Comparison of ENCODE assay signal across 9 cellular contexts in genomic region chr2:105100064-105100840, GRCh38.
DNase-seq lines count a peak whose midpoint lies in the region; ATAC-seq lines count a peak whose summit lies in the region.
"Had no signal": no experiment of that assay in that cellular context is flagged by ENCODE, and none has a peak within 500 bp of the region (broad histone marks: within the 10 kb centered on the region; RNA-seq: fewer than 3 reads in every experiment).

No MANE protein-coding gene starts in this region.

- DNase-seq in NOMO-1 (lab: John Stamatoyannopoulos, UW; ENCODE audit: unreplicated experiment in 2 of 2), result peak; percentile 85 to 95
- DNase-seq in superior temporal gyrus (ENCODE audit: extremely low spot score), result peak; percentile 34
- DNase-seq in activated CD4-positive, alpha-beta T cell treated with anti-CD3 and anti-CD28 coated beads for 4 hours, result no peak
- DNase-seq in stimulated activated naive CD4-positive, alpha-beta T cell treated with Interleukin-2 at 50 U/mL for 16 hours (lab: John Stamatoyannopoulos, UW), result no peak
- DNase-seq in hippocampal formation (lab: John Stamatoyannopoulos, UW), result no peak
- DNase-seq: NCI-H1417, SHP77 treated with DMSO at 0.1 percent for 48 hours had no signal

- ATAC-seq in GM19455 (IDR thresholded peaks at IDR 0.05; ENCODE audit: unreplicated experiment) (peak; percentile 69), HG02938 (IDR thresholded peaks at IDR 0.05; ENCODE audit: unreplicated experiment) (peak; percentile 87)

Comparison
In these comparisons a context has a peak if more than half of its experiments do, and no peak if none do; other contexts are left out.
1. DNase-seq: peak in NOMO-1 (2 of 2) and superior temporal gyrus (single experiment); none in activated CD4-positive, alpha-beta T cell treated with anti-CD3 and anti-CD28 coated beads for 4 hours (0 of 2), stimulated activated naive CD4-positive, alpha-beta T cell treated with Interleukin-2 at 50 U/mL for 16 hours (single experiment) and hippocampal formation (0 of 2).